Comparison of ENCODE assay signal across 11 cellular contexts in the genomic region with DNA sequence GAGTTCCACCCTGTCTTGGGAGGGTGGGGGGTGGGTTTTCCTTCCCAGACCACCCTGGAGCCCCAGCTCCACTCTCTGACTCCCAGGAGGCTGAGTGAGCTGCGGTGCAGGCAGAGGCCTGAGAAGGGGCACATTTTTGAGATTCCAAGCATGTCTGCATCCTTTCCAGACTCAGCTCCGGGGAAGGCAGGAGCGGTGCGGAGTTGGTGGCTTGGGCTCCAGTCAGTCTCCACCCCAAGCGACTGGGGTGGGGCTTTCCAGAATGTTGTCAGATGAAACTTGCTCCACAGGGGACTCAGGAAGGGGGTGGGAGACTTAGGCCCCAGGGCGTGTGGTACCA. TPM values are rescaled to one million over a fixed set of nuclear protein-coding genes. Genes with fewer than 3 reads are reported as not detected.
DNase-seq lines count a peak whose midpoint lies in the region; ATAC-seq, FAIRE-seq and TF ChIP-seq lines count a peak whose summit lies in the region.
"Had no signal": no experiment of that assay in that cellular context is flagged by ENCODE, and none has a peak within 500 bp of the region (broad histone marks: within the 10 kb centered on the region; RNA-seq: fewer than 3 reads in every experiment).

No MANE protein-coding gene starts in this region.

- peak; percentile 55 for ATAC-seq in left lung
- no peak for ATAC-seq in HG03571 (IDR thresholded peaks at IDR 0.05; ENCODE audit: unreplicated experiment)

- H3K27ac ChIP-seq in cardiac muscle cell = peak overlapping the region; percentile 92
- H3K27ac ChIP-seq in left ventricle myocardium inferior (replicated peaks) = no peak overlapping the region
- no peak overlapping the region for H3K27ac ChIP-seq in brain microvascular endothelial cell
- peak overlapping the region in 1 of 2 donors; percentile 16 for H3K27ac ChIP-seq in left lung

- intact Hi-C loops in left ventricle myocardium inferior (cut with micrococcal nuclease) (no loop called here), left lung (cut with DNase I) (no loop called here)

- H3K4me1 ChIP-seq in cardiac muscle cell (ENCODE audit: low read depth) (peaks cover 5% of the 10 kb centered on the region), left ventricle myocardium inferior (peaks cover 7% of the 10 kb centered on the region), left lung (no peaks in the 10 kb centered on the region)

- no peaks in the 10 kb centered on the region for H3K9me3 ChIP-seq in cardiac muscle cell (ENCODE audit: low read depth)
- H3K9me3 ChIP-seq in left ventricle myocardium inferior (replicated peaks) = no peaks in the 10 kb centered on the region
- H3K9me3 ChIP-seq in left lung = no peaks in the 10 kb centered on the region

- FAIRE-seq in urothelium cell line (lab: Jason Lieb, UNC) = peak; percentile 42
- FAIRE-seq: K562 had no signal

- in situ Hi-C loops in brain microvascular endothelial cell (cut with HindIII; ENCODE audit: low pct_ligation_motif_present, low sequenced_read_pairs) = no loop called here

- DNase-seq in cardiac muscle cell (ENCODE audit: low read depth in 1 of 2, low spot score in 1 of 2) (peak; percentile 83 to 91), left ventricle myocardium inferior (no peak), brain microvascular endothelial cell (peak; percentile 71), left lung (no peak), urothelium cell line (ENCODE audit: low spot score) (peak; percentile 90), DMS 273 (lab: John Stamatoyannopoulos, UW; ENCODE audit: unreplicated experiment) (no peak)
- no peak for DNase-seq in stimulated activated CD8-positive, alpha-beta memory T cell treated with anti-CD3 and anti-CD28 coated beads, Interleukin-4, amount 100 ng/mL, for 48 hours
- DNase-seq: activated CD4-positive, alpha-beta T cell treated with anti-CD3 and anti-CD28 coated beads, Interleukin-2, amount 10 ng/mL, durations not matched to agents 24 days and 14 days; central memory CD4-positive, alpha-beta T cell had no signal

- H3K4me3 ChIP-seq in cardiac muscle cell (no peak overlapping the region), left ventricle myocardium inferior (no peak overlapping the region), brain microvascular endothelial cell (ENCODE audit: low read depth, low read length) (no peak overlapping the region), left lung (no peak overlapping the region)
- H3K4me3 ChIP-seq: K562 had no signal

- TF ChIP-seq CTCF in cardiac muscle cell (IDR thresholded peaks at IDR 0.05; ENCODE audit: low read depth, low read length) (no peak), left ventricle myocardium inferior (IDR thresholded peaks at IDR 0.05; ENCODE audit: borderline replicate concordance) (no peak), brain microvascular endothelial cell (IDR thresholded peaks at IDR 0.05; ENCODE audit: low read depth, low read length, missing control alignments) (no peak), left lung (IDR thresholded peaks at IDR 0.05) (no peak)

- no peaks in the 10 kb centered on the region for H3K27me3 ChIP-seq in cardiac muscle cell
- no peaks in the 10 kb centered on the region for H3K27me3 ChIP-seq in left ventricle myocardium inferior (ENCODE audit: low read depth)
- H3K27me3 ChIP-seq in brain microvascular endothelial cell (replicated peaks) = no peaks in the 10 kb centered on the region
- no peaks in the 10 kb centered on the region for H3K27me3 ChIP-seq in left lung

- H3K36me3 ChIP-seq in cardiac muscle cell (no peaks in the 10 kb centered on the region), left ventricle myocardium inferior (no peaks in the 10 kb centered on the region), brain microvascular endothelial cell (replicated peaks) (no peaks in the 10 kb centered on the region), left lung (no peaks in the 10 kb centered on the region)

RNA-seq across cellular contexts. Expression of a gene that starts 44.2 kb away (rescaled TPM):
- 24.5 and 26.1 TPM in 2 replicates for total RNA-seq in cardiac muscle cell
- polyA plus RNA-seq in cardiac muscle cell = 13.8 and 22.9 TPM in 2 replicates
- total RNA-seq in left ventricle myocardium inferior = 26.7 TPM
- 10 to 100 TPM; 30.8 to 38.0 TPM for total RNA-seq in left lung

Comparison
In these comparisons a context has a peak if more than half of its experiments do, and no peak if none do; other contexts are left out.
1. DNase-seq: peak in cardiac muscle cell (2 of 2), brain microvascular endothelial cell (single experiment) and urothelium cell line (single experiment); none in left ventricle myocardium inferior (single experiment), left lung (0 of 2), DMS 273 (single experiment) and stimulated activated CD8-positive, alpha-beta memory T cell treated with anti-CD3 and anti-CD28 coated beads, Interleukin-4, amount 100 ng/mL, for 48 hours (single experiment).